ENCODE assay signal across 1 cellular context in the genomic region with DNA sequence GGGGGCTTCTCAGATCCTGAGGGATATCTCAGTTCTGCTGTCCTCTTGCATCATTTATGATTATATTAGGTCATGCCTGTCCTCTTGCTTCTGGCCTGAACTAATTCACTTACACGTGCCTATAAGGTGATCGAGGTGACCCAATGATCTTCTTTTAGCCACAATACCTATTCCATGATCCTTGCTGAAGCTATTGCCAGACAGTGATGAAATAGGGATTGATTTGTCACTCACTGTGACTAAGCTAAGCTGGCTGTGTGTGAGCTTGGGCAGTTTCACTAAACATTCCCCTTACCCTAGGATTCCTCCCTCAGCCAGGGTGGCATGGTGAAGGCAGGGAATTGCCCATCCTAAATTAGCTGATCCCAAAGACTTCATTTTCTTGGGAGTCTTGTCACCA.
TF ChIP-seq lines count a peak whose summit lies in the region.

No MANE protein-coding gene starts in this region.

TF ChIP-seq in K562, 482 proteins besides CTCF, POLR2A, EP300 and RAD21 (continued from another document):
- TF ChIP-seq CEBPG (CRISPR knock-in tag; IDR thresholded peaks at IDR 0.05) (peak; percentile 86), CEBPG (tag; conservative IDR thresholded peaks at IDR 0.05 in 1 of 2, IDR thresholded peaks at IDR 0.05 in 1 of 2) (peak; percentile 73 to 93), ATF3 (IDR thresholded peaks at IDR 0.05) (peak; percentile 90), ATF3 (CRISPR knock-in tag; conservative IDR thresholded peaks at IDR 0.05) (no peak), TEAD2 (tag; IDR thresholded peaks at IDR 0.05) (no peak)
TF ChIP-seq in K562: peak in this region for 6.
